In the genomic region with DNA sequence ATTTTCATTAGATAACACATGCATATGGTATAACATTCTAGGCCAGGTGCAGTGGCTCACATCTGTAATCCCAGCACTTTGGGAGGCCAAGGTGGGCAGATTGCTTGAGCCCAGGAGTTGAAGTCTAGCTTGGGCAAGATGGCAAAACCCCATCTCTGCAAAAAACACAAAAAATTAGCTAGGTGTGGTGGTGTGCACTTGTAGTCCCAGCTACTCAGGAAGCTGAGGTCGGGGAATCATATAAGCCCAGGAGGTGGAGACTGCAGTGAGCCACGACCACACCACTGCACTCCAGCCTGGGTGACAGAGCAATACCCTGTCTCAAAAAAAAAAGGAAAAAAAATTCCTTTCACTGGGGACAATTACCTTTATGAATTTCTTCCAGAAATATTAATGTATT, we compare ENCODE assay signal across 8 cellular contexts. TPM values are rescaled to one million over a fixed set of nuclear protein-coding genes. Genes with fewer than 3 reads are reported as not detected.
DNase-seq lines count a peak whose midpoint lies in the region; ATAC-seq and TF ChIP-seq lines count a peak whose summit lies in the region.
"Not testable (repeated sequence)": the region's sequence is repeated elsewhere in the genome, so short reads cannot be mapped to it uniquely, and the experiment has no call there.

No MANE protein-coding gene starts in this region.

- H3K4me3 Mint-ChIP-seq in CD4-positive, CD25-positive, alpha-beta regulatory T cell, result peak overlapping the region in 2 of 4 donors; percentile 54 to 84
- not testable (repeated sequence) for H3K4me3 Mint-ChIP-seq in T-helper 17 cell; activated naive CD4-positive, alpha-beta T cell treated with anti-CD3 and anti-CD28 coated beads for 36 hours
- H3K4me3 Mint-ChIP-seq in central memory CD8-positive, alpha-beta T cell, result peak overlapping the region; percentile 78
- peak overlapping the region in 5 of 10 donors; percentile 46 to 76 (median 61) for H3K4me3 Mint-ChIP-seq in naive thymus-derived CD8-positive, alpha-beta T cell
- H3K4me3 Mint-ChIP-seq in stimulated activated naive B cell treated with anti-CD40 and anti-IgM and Interleukin-4, amounts not matched to agents 10 μg/mL and 1 μg/mL and 100 μg/mL, for 72 hours, result peak overlapping the region in 1 of 2 donors; percentile 46

- intact Hi-C loops in activated naive CD4-positive, alpha-beta T cell treated with anti-CD3 and anti-CD28 coated beads for 36 hours (cut with micrococcal nuclease), result not testable (repeated sequence)

- H3K9me3 ChIP-seq in CD4-positive, CD25-positive, alpha-beta regulatory T cell (ENCODE audit: control insufficient read depth in 2 of 2, low read length in 2 of 2); T-helper 17 cell (ENCODE audit: control insufficient read depth, low read length, poor library complexity, severe bottlenecking): not testable (repeated sequence)

- ATAC-seq in CD4-positive, CD25-positive, alpha-beta regulatory T cell (ENCODE audit: low read depth in 2 of 2); central memory CD8-positive, alpha-beta T cell (replicated peaks; ENCODE audit: extremely low read depth, poor library complexity, severe bottlenecking); stimulated activated naive B cell treated with anti-CD40 and anti-IgM and Interleukin-4, amounts not matched to agents 10 μg/mL and 1 μg/mL and 100 μg/mL, for 72 hours (replicated peaks): not testable (repeated sequence)
- peak; percentile 53 for ATAC-seq in T-helper 17 cell
- peak; percentile 31 for ATAC-seq in naive thymus-derived CD8-positive, alpha-beta T cell

- H3K4me1 ChIP-seq in CD4-positive, CD25-positive, alpha-beta regulatory T cell (ENCODE audit: control insufficient read depth, insufficient read depth, low read length, poor library complexity, severe bottlenecking), result peaks cover 81% of the 10 kb centered on the region

- not testable (repeated sequence) for DNase-seq in CD4-positive, CD25-positive, alpha-beta regulatory T cell; GM12865 (ENCODE audit: low read depth); T-helper 17 cell; activated naive CD4-positive, alpha-beta T cell treated with anti-CD3 and anti-CD28 coated beads for 36 hours; central memory CD8-positive, alpha-beta T cell (ENCODE audit: low spot score in 2 of 2); naive thymus-derived CD8-positive, alpha-beta T cell; stimulated activated naive B cell treated with anti-CD40 and anti-IgM and Interleukin-4, amounts not matched to agents 10 μg/mL and 1 μg/mL and 100 μg/mL, for 72 hours
- DNase-seq in activated CD8-positive, alpha-beta memory T cell treated with anti-CD3 and anti-CD28 coated beads for 24 hours, result peak; percentile 53

- H3K36me3 Mint-ChIP-seq in CD4-positive, CD25-positive, alpha-beta regulatory T cell, result peaks cover 42% of the 10 kb centered on the region
- H3K36me3 Mint-ChIP-seq in T-helper 17 cell (ENCODE audit: low read depth), result not testable (repeated sequence)
- peaks cover 37% of the 10 kb centered on the region for H3K36me3 Mint-ChIP-seq in activated naive CD4-positive, alpha-beta T cell treated with anti-CD3 and anti-CD28 coated beads for 36 hours (ENCODE audit: low read depth)
- peaks cover 44% of the 10 kb centered on the region for H3K36me3 Mint-ChIP-seq in central memory CD8-positive, alpha-beta T cell (ENCODE audit: insufficient read depth)
- H3K36me3 Mint-ChIP-seq in naive thymus-derived CD8-positive, alpha-beta T cell, result peaks cover 4 to 52% (median 28%) of the 10 kb centered on the region in 3 donors
- H3K36me3 Mint-ChIP-seq in stimulated activated naive B cell treated with anti-CD40 and anti-IgM and Interleukin-4, amounts not matched to agents 10 μg/mL and 1 μg/mL and 100 μg/mL, for 72 hours, result peaks cover 50 to 75% of the 10 kb centered on the region in 2 donors

- peak overlapping the region in 2 of 3 donors; percentile 14 to 86 for H3K27ac Mint-ChIP-seq in CD4-positive, CD25-positive, alpha-beta regulatory T cell
- peak overlapping the region; percentile 98 for H3K27ac Mint-ChIP-seq in T-helper 17 cell
- peak overlapping the region; percentile 36 for H3K27ac Mint-ChIP-seq in activated naive CD4-positive, alpha-beta T cell treated with anti-CD3 and anti-CD28 coated beads for 36 hours
- peak overlapping the region; percentile 94 for H3K27ac Mint-ChIP-seq in central memory CD8-positive, alpha-beta T cell (ENCODE audit: low read depth)
- H3K27ac Mint-ChIP-seq in naive thymus-derived CD8-positive, alpha-beta T cell, result peak overlapping the region; percentile 37 to 98 (median 91)
- peak overlapping the region; percentile 67 for H3K27ac Mint-ChIP-seq in stimulated activated naive B cell treated with anti-CD40 and anti-IgM and Interleukin-4, amounts not matched to agents 10 μg/mL and 1 μg/mL and 100 μg/mL, for 72 hours

- not testable (repeated sequence) for H3K27me3 ChIP-seq in CD4-positive, CD25-positive, alpha-beta regulatory T cell (ENCODE audit: control insufficient read depth, insufficient read depth, low read length)

- POLR2A ChIA-PET in naive thymus-derived CD8-positive, alpha-beta T cell (lab: Charles Lee), result interaction anchor here (0.9 to 15.8 kb wide), 10 partner anchors 9 to 128 kb away, joined by 3 to 162 read pairs (median 10); partner anchors contain the start of gene NLRC5

- not testable (repeated sequence) for H3K9me3 Mint-ChIP-seq in CD4-positive, CD25-positive, alpha-beta regulatory T cell; activated naive CD4-positive, alpha-beta T cell treated with anti-CD3 and anti-CD28 coated beads for 36 hours; central memory CD8-positive, alpha-beta T cell; naive thymus-derived CD8-positive, alpha-beta T cell; stimulated activated naive B cell treated with anti-CD40 and anti-IgM and Interleukin-4, amounts not matched to agents 10 μg/mL and 1 μg/mL and 100 μg/mL, for 72 hours

- not testable (repeated sequence) for H3K27me3 Mint-ChIP-seq in CD4-positive, CD25-positive, alpha-beta regulatory T cell; T-helper 17 cell; activated naive CD4-positive, alpha-beta T cell treated with anti-CD3 and anti-CD28 coated beads for 36 hours (ENCODE audit: low read depth); central memory CD8-positive, alpha-beta T cell; naive thymus-derived CD8-positive, alpha-beta T cell; stimulated activated naive B cell treated with anti-CD40 and anti-IgM and Interleukin-4, amounts not matched to agents 10 μg/mL and 1 μg/mL and 100 μg/mL, for 72 hours

- TF ChIP-seq CTCF in GM12865 (IDR thresholded peaks at IDR 0.05; ENCODE audit: insufficient read depth, low read depth, low read length, missing control alignments), result not testable (repeated sequence)

- CTCF ChIA-PET in activated naive CD4-positive, alpha-beta T cell treated with anti-CD3 and anti-CD28 coated beads for 36 hours (lab: Charles Lee), result interaction anchor here (0.7 to 1.2 kb wide), 4 partner anchors 9 to 41 kb away, joined by 3 to 5 read pairs (median 4); no protein-coding TSS in a partner anchor

- peak overlapping the region; percentile 42 for H3K4me3 ChIP-seq in CD4-positive, CD25-positive, alpha-beta regulatory T cell (ENCODE audit: low read depth, low read length)
- H3K4me3 ChIP-seq in GM12865 (ENCODE audit: low read depth, low read length), result peak overlapping the region; percentile 46

- H3K27ac ChIP-seq in CD4-positive, CD25-positive, alpha-beta regulatory T cell (ENCODE audit: insufficient read depth, low read length, poor library complexity, severe bottlenecking), result peak overlapping the region; percentile 51

- H3K36me3 ChIP-seq in CD4-positive, CD25-positive, alpha-beta regulatory T cell (ENCODE audit: control insufficient read depth, insufficient read depth, low read length), result peaks cover 33% of the 10 kb centered on the region

- peaks cover 41 to 89% (median 62%) of the 10 kb centered on the region in 4 donors for H3K4me1 Mint-ChIP-seq in CD4-positive, CD25-positive, alpha-beta regulatory T cell
- H3K4me1 Mint-ChIP-seq in T-helper 17 cell, result peaks cover 45% of the 10 kb centered on the region
- peaks cover 83% of the 10 kb centered on the region for H3K4me1 Mint-ChIP-seq in activated naive CD4-positive, alpha-beta T cell treated with anti-CD3 and anti-CD28 coated beads for 36 hours (ENCODE audit: low read depth)
- peaks cover 75% of the 10 kb centered on the region for H3K4me1 Mint-ChIP-seq in central memory CD8-positive, alpha-beta T cell
- peaks cover 32 to 89% (median 78%) of the 10 kb centered on the region in 4 donors for H3K4me1 Mint-ChIP-seq in naive thymus-derived CD8-positive, alpha-beta T cell
- H3K4me1 Mint-ChIP-seq in stimulated activated naive B cell treated with anti-CD40 and anti-IgM and Interleukin-4, amounts not matched to agents 10 μg/mL and 1 μg/mL and 100 μg/mL, for 72 hours, result peaks cover 46 to 79% of the 10 kb centered on the region in 2 donors

RNA-seq across cellular contexts. Expression of gene NLRC5, which starts 16.2 kb away (rescaled TPM):
- 842 TPM for total RNA-seq in CD4-positive, CD25-positive, alpha-beta regulatory T cell
- 100 to 1,000 TPM in 1 of 4 donors, 10 to 100 TPM in 3; 75.3 to 112 (median 97.2) TPM for polyA plus RNA-seq in CD4-positive, CD25-positive, alpha-beta regulatory T cell
- total RNA-seq in T-helper 17 cell, result 100 to 1,000 TPM; 381 to 578 TPM
- total RNA-seq in activated naive CD4-positive, alpha-beta T cell treated with anti-CD3 and anti-CD28 coated beads for 36 hours, result 100 to 1,000 TPM; 104 to 119 TPM
- 100 to 1,000 TPM; 474 to 488 TPM for total RNA-seq in naive thymus-derived CD8-positive, alpha-beta T cell
- polyA plus RNA-seq in naive thymus-derived CD8-positive, alpha-beta T cell, result 100 to 1,000 TPM in 1 of 3 donors, 10 to 100 TPM in 2; 70.4 to 137 (median 80.0) TPM

RNA-seq across cellular contexts. Expression of gene CETP, which starts 43.8 kb away (rescaled TPM):
- total RNA-seq in CD4-positive, CD25-positive, alpha-beta regulatory T cell, result not detected
- polyA plus RNA-seq in CD4-positive, CD25-positive, alpha-beta regulatory T cell, result under 1 TPM in 1 of 4 donors, not detected in 3; 0.27 TPM
- 1 to 10 TPM in 1 of 2 donors, not detected in 1; 2.3 TPM for total RNA-seq in T-helper 17 cell
- total RNA-seq in activated naive CD4-positive, alpha-beta T cell treated with anti-CD3 and anti-CD28 coated beads for 36 hours, result not detected
- total RNA-seq in naive thymus-derived CD8-positive, alpha-beta T cell, result under 1 TPM in 1 of 2 experiments, not detected in 1; 0.27 TPM
- under 1 TPM in 2 of 3 donors, not detected in 1; 0.20 to 0.21 TPM for polyA plus RNA-seq in naive thymus-derived CD8-positive, alpha-beta T cell

Comparison
In these comparisons a context has a peak if more than half of its experiments do, and no peak if none do; other contexts are left out.
1. H3K27ac Mint-ChIP-seq: peak in every context shown above with its lines; median percentile 98 in T-helper 17 cell; 94 in central memory CD8-positive, alpha-beta T cell; 91 in naive thymus-derived CD8-positive, alpha-beta T cell; 67 in stimulated activated naive B cell treated with anti-CD40 and anti-IgM and Interleukin-4, amounts not matched to agents 10 μg/mL and 1 μg/mL and 100 μg/mL, for 72 hours; 50 in CD4-positive, CD25-positive, alpha-beta regulatory T cell; 36 in activated naive CD4-positive, alpha-beta T cell treated with anti-CD3 and anti-CD28 coated beads for 36 hours.